Comparison of ENCODE assay signal across 8 cellular contexts in genomic region chr7:150986099-150986512, GRCh38. TPM values are rescaled to one million over a fixed set of nuclear protein-coding genes. Genes with fewer than 3 reads are reported as not detected.
A peak's percentile ranks its signal among the peaks of the same experiment; 100 is the strongest.
DNase-seq lines count a peak whose midpoint lies in the region; ATAC-seq and TF ChIP-seq lines count a peak whose summit lies in the region.

No MANE protein-coding gene starts in this region.

- no peak overlapping the region for H2AFZ ChIP-seq in fibroblast of lung (ENCODE audit: low read length)

- no peaks in the 10 kb centered on the region for H4K20me1 ChIP-seq in fibroblast of lung (ENCODE audit: control insufficient read depth, extremely low read depth, insufficient read depth, low read length)

- no peak overlapping the region for H3K27ac Mint-ChIP-seq in activated CD8-positive, alpha-beta memory T cell treated with anti-CD3 and anti-CD28 coated beads, Interleukin-2, amount 10 ng/mL, durations not matched to agents 7 days and 5 days

- CTCF ChIA-PET in activated CD8-positive, alpha-beta memory T cell treated with anti-CD3 and anti-CD28 coated beads, Interleukin-2, amount 10 ng/mL, durations not matched to agents 7 days and 5 days (lab: Charles Lee): interaction anchor here (0.6 to 4.4 kb wide), 27 partner anchors 8 to 630 kb away, joined by 3 to 58 read pairs (median 5); partner anchors contain the start of genes ABCB8 and FASTK

- no peak overlapping the region for H3K4me2 ChIP-seq in fibroblast of lung (ENCODE audit: extremely low read depth, insufficient read depth, low read length)

- no peaks in the 10 kb centered on the region for H3K36me3 Mint-ChIP-seq in activated CD8-positive, alpha-beta memory T cell treated with anti-CD3 and anti-CD28 coated beads, Interleukin-2, amount 10 ng/mL, durations not matched to agents 7 days and 5 days

- no peak overlapping the region for H3K4me3 Mint-ChIP-seq in activated CD8-positive, alpha-beta memory T cell treated with anti-CD3 and anti-CD28 coated beads, Interleukin-2, amount 10 ng/mL, durations not matched to agents 7 days and 5 days

- H3K9ac ChIP-seq in fibroblast of lung (ENCODE audit: insufficient read depth, low read length): no peak overlapping the region

- ATAC-seq in activated CD8-positive, alpha-beta memory T cell treated with anti-CD3 and anti-CD28 coated beads, Interleukin-2, amount 10 ng/mL, durations not matched to agents 7 days and 5 days: peak; percentile 43
- ATAC-seq in HG02763 (IDR thresholded peaks at IDR 0.05; ENCODE audit: unreplicated experiment) (no peak), GM18870 (IDR thresholded peaks at IDR 0.05; ENCODE audit: unreplicated experiment) (no peak)

- H3K4me3 ChIP-seq in H7 (ENCODE audit: insufficient read depth, low read depth, low read length) (no peak overlapping the region), fibroblast of lung (replicated peaks in 1 of 4; ENCODE audit: control extremely low read depth in 1 of 4, insufficient read depth in 1 of 4, low read depth in 3 of 4, low read length in 4 of 4) (no peak overlapping the region)

- H3K9me3 ChIP-seq in fibroblast of lung (ENCODE audit: control insufficient read depth, insufficient read depth, low read depth, low read length): no peaks in the 10 kb centered on the region

- no peaks in the 10 kb centered on the region for H3K36me3 ChIP-seq in H7 (replicated peaks; ENCODE audit: control insufficient read depth, insufficient read depth, low read length)
- no peaks in the 10 kb centered on the region for H3K36me3 ChIP-seq in fibroblast of lung (ENCODE audit: control insufficient read depth, insufficient read depth, low read length)

- H3K9me3 Mint-ChIP-seq in activated CD8-positive, alpha-beta memory T cell treated with anti-CD3 and anti-CD28 coated beads, Interleukin-2, amount 10 ng/mL, durations not matched to agents 7 days and 5 days (ENCODE audit: low read depth): no peaks in the 10 kb centered on the region

- peaks cover 9% of the 10 kb centered on the region for H3K27me3 ChIP-seq in H7 (ENCODE audit: control insufficient read depth, insufficient read depth, low read length)
- no peaks in the 10 kb centered on the region for H3K27me3 ChIP-seq in fibroblast of lung (ENCODE audit: control insufficient read depth, insufficient read depth, low read length)

- no peak overlapping the region for H3K27ac ChIP-seq in fibroblast of lung (ENCODE audit: insufficient read depth, low read length)

- H3K4me1 ChIP-seq in fibroblast of lung (ENCODE audit: control insufficient read depth, extremely low read depth, insufficient read depth, low read length): no peaks in the 10 kb centered on the region

- peak; percentile 69 to 87 for TF ChIP-seq CTCF in fibroblast of lung (conservative IDR thresholded peaks at IDR 0.05 in 1 of 2, IDR thresholded peaks at IDR 0.05 in 1 of 2; ENCODE audit: low read depth in 1 of 2, low read length in 2 of 2)

- H3K4me1 Mint-ChIP-seq in activated CD8-positive, alpha-beta memory T cell treated with anti-CD3 and anti-CD28 coated beads, Interleukin-2, amount 10 ng/mL, durations not matched to agents 7 days and 5 days: peaks cover 8% of the 10 kb centered on the region

- no peaks in the 10 kb centered on the region for H3K79me2 ChIP-seq in fibroblast of lung (ENCODE audit: control insufficient read depth, insufficient read depth, low read length)

- peaks cover 62% of the 10 kb centered on the region for H3K27me3 Mint-ChIP-seq in activated CD8-positive, alpha-beta memory T cell treated with anti-CD3 and anti-CD28 coated beads, Interleukin-2, amount 10 ng/mL, durations not matched to agents 7 days and 5 days

- peak in 10 of 14 donors; percentile 9 to 76 (median 25) for DNase-seq in C1 segment of cervical spinal cord (lab: John Stamatoyannopoulos, UW)
- DNase-seq in H7: peak; percentile 85
- DNase-seq in NCI-H526 treated with DMSO at 0.1 percent for 48 hours (lab: John Stamatoyannopoulos, UW): peak; percentile 74
- peak; percentile 70 for DNase-seq in activated CD8-positive, alpha-beta memory T cell treated with anti-CD3 and anti-CD28 coated beads, Interleukin-2, amount 10 ng/mL, durations not matched to agents 7 days and 5 days
- DNase-seq in fibroblast of lung (ENCODE audit: low read depth in 2 of 2): peak in 1 of 2 donors; percentile 57
- peak in 36 of 56 donors; percentile 12 to 80 (median 39) for DNase-seq in nucleus accumbens (lab: John Stamatoyannopoulos, UW)

RNA-seq across cellular contexts. Expression of gene NOS3, which starts 4.7 kb away (rescaled TPM):
- 15.5 and 16.5 TPM in 2 replicates for total RNA-seq in H7 (2014; rRNA removed; shearing (Covaris generic))
- 10 to 100 TPM in 1 of 2 experiments, 1 to 10 TPM in 1; 6.4 to 10.8 TPM for total RNA-seq in activated CD8-positive, alpha-beta memory T cell treated with anti-CD3 and anti-CD28 coated beads, Interleukin-2, amount 10 ng/mL, durations not matched to agents 7 days and 5 days
- total RNA-seq in fibroblast of lung: 0.50 and 0.77 TPM in 2 replicates
- polyA plus RNA-seq in fibroblast of lung: 0.12 and 0.38 TPM in 2 replicates
- polyA plus RNA-seq in fibroblast of lung (2012): 0.40 and 0.58 TPM in 2 replicates
- polyA minus RNA-seq in fibroblast of lung (ENCODE audit: low replicate concordance): 0.22 and 0.67 TPM in 2 replicates

RNA-seq across cellular contexts. Expression of gene KCNH2, which starts 8.0 kb away (rescaled TPM):
- total RNA-seq in H7 (2014; rRNA removed; shearing (Covaris generic)): 9.3 and 9.5 TPM in 2 replicates
- under 1 TPM in 1 of 2 experiments, not detected in 1; 0.07 TPM for total RNA-seq in activated CD8-positive, alpha-beta memory T cell treated with anti-CD3 and anti-CD28 coated beads, Interleukin-2, amount 10 ng/mL, durations not matched to agents 7 days and 5 days
- total RNA-seq in fibroblast of lung: 6.1 and 6.2 TPM in 2 replicates
- polyA plus RNA-seq in fibroblast of lung: 0.15 and 0.20 TPM in 2 replicates
- polyA plus RNA-seq in fibroblast of lung (2012): 0.14 and 0.27 TPM in 2 replicates
- polyA minus RNA-seq in fibroblast of lung (ENCODE audit: low replicate concordance): 0.59 TPM in 1 of 2 replicates, not detected in the other

RNA-seq across cellular contexts. Expression of gene ATG9B, which starts 38.2 kb away (rescaled TPM):
- total RNA-seq in H7 (2014; rRNA removed; shearing (Covaris generic)): 1.7 TPM in 2 replicates
- 1 to 10 TPM; 2.3 to 3.4 TPM for total RNA-seq in activated CD8-positive, alpha-beta memory T cell treated with anti-CD3 and anti-CD28 coated beads, Interleukin-2, amount 10 ng/mL, durations not matched to agents 7 days and 5 days
- total RNA-seq in fibroblast of lung: under 0.01 TPM in 1 of 2 replicates, not detected in the other
- 0.03 TPM in 2 replicates for polyA plus RNA-seq in fibroblast of lung
- 0.23 TPM in 1 of 2 replicates, not detected in the other for polyA plus RNA-seq in fibroblast of lung (2012)
- not detected in 2 replicates for polyA minus RNA-seq in fibroblast of lung (ENCODE audit: low replicate concordance)

RNA-seq across cellular contexts. Expression of gene ABCB8, which starts 42.1 kb away (rescaled TPM):
- total RNA-seq in H7 (2014; rRNA removed; shearing (Covaris generic)): 26.7 and 29.7 TPM in 2 replicates
- 10 to 100 TPM; 50.3 to 52.4 TPM for total RNA-seq in activated CD8-positive, alpha-beta memory T cell treated with anti-CD3 and anti-CD28 coated beads, Interleukin-2, amount 10 ng/mL, durations not matched to agents 7 days and 5 days
- total RNA-seq in fibroblast of lung: 16.4 and 20.0 TPM in 2 replicates
- polyA plus RNA-seq in fibroblast of lung: 12.1 and 14.5 TPM in 2 replicates
- polyA plus RNA-seq in fibroblast of lung (2012): 22.2 and 28.2 TPM in 2 replicates
- polyA minus RNA-seq in fibroblast of lung (ENCODE audit: low replicate concordance): 52.0 and 58.0 TPM in 2 replicates
